1 cellular context compared by ENCODE assay signal in the genomic region with DNA sequence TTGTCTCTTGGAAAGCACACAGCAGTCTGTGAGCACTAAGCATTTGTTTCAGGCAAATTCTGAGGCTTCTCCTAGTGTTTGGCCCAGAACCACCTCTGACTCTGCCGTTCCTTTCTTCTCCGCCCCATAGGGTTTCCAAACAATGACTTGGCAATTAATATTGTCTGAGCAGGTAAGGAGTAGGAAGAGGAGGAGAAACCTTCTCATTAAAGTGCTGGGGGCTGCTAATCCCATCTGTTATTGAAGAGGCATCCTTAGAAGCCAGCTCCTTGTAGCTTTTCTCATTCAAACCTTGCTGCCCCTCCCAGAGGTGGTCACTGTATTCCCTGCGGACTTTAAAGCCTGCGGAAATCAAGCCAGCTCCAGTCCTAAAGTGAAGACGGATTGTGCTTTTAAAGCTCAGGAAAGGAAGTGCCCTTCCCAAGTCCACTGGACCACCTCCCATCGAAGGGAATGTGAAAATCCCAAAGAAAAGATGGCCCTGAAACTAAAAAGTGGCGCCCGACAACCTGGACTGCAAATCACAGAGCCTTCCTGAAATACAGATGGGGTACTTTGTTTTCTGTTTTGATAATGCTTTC.
TF ChIP-seq lines count a peak whose summit lies in the region.

No MANE protein-coding gene starts in this region.

TF ChIP-seq in WTC11, 78 proteins besides CTCF, POLR2A, EP300 and RAD21 (continued from another document):
- TF ChIP-seq, protein P1, sequence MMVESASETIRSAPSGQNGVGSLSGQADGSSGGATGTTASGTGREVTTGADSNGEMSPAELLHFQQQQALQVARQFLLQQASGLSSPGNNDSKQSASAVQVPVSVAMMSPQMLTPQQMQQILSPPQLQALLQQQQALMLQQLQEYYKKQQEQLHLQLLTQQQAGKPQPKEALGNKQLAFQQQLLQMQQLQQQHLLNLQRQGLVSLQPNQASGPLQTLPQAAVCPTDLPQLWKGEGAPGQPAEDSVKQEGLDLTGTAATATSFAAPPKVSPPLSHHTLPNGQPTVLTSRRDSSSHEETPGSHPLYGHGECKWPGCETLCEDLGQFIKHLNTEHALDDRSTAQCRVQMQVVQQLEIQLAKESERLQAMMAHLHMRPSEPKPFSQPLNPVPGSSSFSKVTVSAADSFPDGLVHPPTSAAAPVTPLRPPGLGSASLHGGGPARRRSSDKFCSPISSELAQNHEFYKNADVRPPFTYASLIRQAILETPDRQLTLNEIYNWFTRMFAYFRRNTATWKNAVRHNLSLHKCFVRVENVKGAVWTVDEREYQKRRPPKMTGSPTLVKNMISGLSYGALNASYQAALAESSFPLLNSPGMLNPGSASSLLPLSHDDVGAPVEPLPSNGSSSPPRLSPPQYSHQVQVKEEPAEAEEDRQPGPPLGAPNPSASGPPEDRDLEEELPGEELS (CRISPR knock-in tag; IDR thresholded peaks at IDR 0.05) = no peak
- no peak for TF ChIP-seq FOXP1 (CRISPR knock-in tag; IDR thresholded peaks at IDR 0.05; ENCODE audit: borderline replicate concordance)
